Comparison of ENCODE assay signal across 12 cellular contexts in the genomic region with DNA sequence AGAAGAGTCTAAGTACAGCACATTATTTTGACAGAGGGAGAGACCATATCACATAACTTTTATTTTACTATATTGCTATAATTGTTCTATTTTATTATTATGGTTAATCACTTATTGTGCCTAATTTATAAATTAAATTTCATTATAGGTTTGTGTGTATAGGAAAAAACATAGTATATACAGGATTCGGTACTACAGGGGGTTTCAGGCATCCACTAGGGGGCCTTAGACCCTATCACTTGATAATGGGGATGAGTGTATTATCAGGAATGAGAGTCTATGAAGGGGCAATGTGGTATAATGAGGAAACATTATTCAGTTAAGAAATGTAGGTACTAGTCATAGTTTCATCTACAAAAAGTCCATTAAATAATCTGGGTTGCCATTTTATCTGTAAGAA.
DNase-seq lines count a peak whose midpoint lies in the region; ATAC-seq, FAIRE-seq and TF ChIP-seq lines count a peak whose summit lies in the region.
"Had no signal": no experiment of that assay in that cellular context is flagged by ENCODE, and none has a peak within 500 bp of the region (broad histone marks: within the 10 kb centered on the region; RNA-seq: fewer than 3 reads in every experiment).

No MANE protein-coding gene starts in this region.

- no peak overlapping the region for H3K56ac ChIP-seq in H1 (replicated peaks; ENCODE audit: insufficient read length, low read depth, low read length)

- H4K5ac ChIP-seq in H1 (ENCODE audit: insufficient read length, low read depth, low read length), result no peak overlapping the region

- H3K23ac ChIP-seq in H1 (ENCODE audit: insufficient read length), result no peak overlapping the region

- H2BK20ac ChIP-seq in H1 (ENCODE audit: low read length), result no peak overlapping the region

- H3K9me3 ChIP-seq in H1 (ENCODE audit: insufficient read depth in 2 of 2, low read depth in 1 of 2, low read length in 1 of 2) (no peaks in the 10 kb centered on the region), vagina (no peaks in the 10 kb centered on the region)
- H3K9me3 ChIP-seq: BLaER1 treated with 17β-estradiol and CSF1 and Interleukin-3, amounts not matched to agents 10 nM and 100 nM; neutrophil had no signal

- H3K27ac ChIP-seq in 22Rv1 (no peak overlapping the region), H1 (ENCODE audit: low read depth, low read length) (no peak overlapping the region), vagina (no peak overlapping the region)
- H3K27ac ChIP-seq: BLaER1 treated with 17β-estradiol and CSF1 and Interleukin-3, amounts not matched to agents 10 nM and 100 nM; neutrophil had no signal

- H3K36me3 ChIP-seq in H1 (ENCODE audit: control insufficient read depth in 2 of 4, insufficient read depth in 4 of 4, low read length in 3 of 4) (no peaks in the 10 kb centered on the region), vagina (no peaks in the 10 kb centered on the region)
- H3K36me3 ChIP-seq: BLaER1 treated with 17β-estradiol and CSF1 and Interleukin-3, amounts not matched to agents 10 nM and 100 nM; neutrophil had no signal

- H4K91ac ChIP-seq in H1 (replicated peaks; ENCODE audit: insufficient read length, low read length), result no peak overlapping the region

- no peak overlapping the region for H2BK15ac ChIP-seq in H1 (ENCODE audit: low read length)

- no peak overlapping the region for H3K4ac ChIP-seq in H1 (replicated peaks; ENCODE audit: insufficient read length, low read depth, low read length)

- H2BK5ac ChIP-seq in H1 (ENCODE audit: low read depth, low read length), result no peak overlapping the region

- H3K18ac ChIP-seq in H1 (ENCODE audit: extremely low read depth, low read length), result no peak overlapping the region

- intact Hi-C loops in vagina (cut with DNase I), result loop anchor here (5.0 kb wide), 1 partner anchor 1343 kb away; no protein-coding TSS in a partner anchor

- no peaks in the 10 kb centered on the region for H3K79me1 ChIP-seq in H1 (ENCODE audit: low read depth, low read length)

- CTCF ChIA-PET in H1 (lab: Charles Lee; ENCODE audit: partially characterized antibody), result interaction anchor here (0.8 to 1.5 kb wide), 3 partner anchors 196 to 637 kb away, joined by 3 to 5 read pairs (median 4); no protein-coding TSS in a partner anchor

- H3K4me1 ChIP-seq in H1 (replicated peaks in 1 of 4; ENCODE audit: control insufficient read depth in 3 of 4, insufficient read depth in 4 of 4, low read length in 3 of 4), result peaks cover 0 to 3% (median under 1%) of the 10 kb centered on the region in 4 experiments; a peak in 1 of 7 replicates
- H3K4me1 ChIP-seq in vagina, result no peaks in the 10 kb centered on the region
- H3K4me1 ChIP-seq: BLaER1 treated with 17β-estradiol and CSF1 and Interleukin-3, amounts not matched to agents 10 nM and 100 nM had no signal

- no peaks in the 10 kb centered on the region; the same call in 1 of the 2 replicates for H3K23me2 ChIP-seq in H1 (ENCODE audit: low read depth, low read length)

- no peak for TF ChIP-seq EP300 in H1 (IDR thresholded peaks at IDR 0.05; ENCODE audit: borderline replicate concordance in 1 of 2, low read depth in 2 of 2, low read length in 2 of 2)

- no peak for TF ChIP-seq POLR2A in H1 (IDR thresholded peaks at IDR 0.05; ENCODE audit: control extremely low read depth in 1 of 2, low read depth in 2 of 2, low read length in 2 of 2)
- TF ChIP-seq POLR2A in vagina (IDR thresholded peaks at IDR 0.05), result no peak

- no peaks in the 10 kb centered on the region for H4K20me1 ChIP-seq in H1 (replicated peaks in 1 of 2; ENCODE audit: control insufficient read depth in 1 of 2, insufficient read depth in 2 of 2, low read length in 2 of 2)
- H4K20me1 ChIP-seq: BLaER1 treated with 17β-estradiol and CSF1 and Interleukin-3, amounts not matched to agents 10 nM and 100 nM had no signal

- H3K4me3 ChIP-seq in H1 (ENCODE audit: extremely low read depth in 1 of 4, insufficient read depth in 2 of 4, low read depth in 3 of 4, low read length in 4 of 4), result no peak overlapping the region
- H3K4me3 ChIP-seq in vagina, result no peak overlapping the region
- H3K4me3 ChIP-seq: BLaER1 treated with 17β-estradiol and CSF1 and Interleukin-3, amounts not matched to agents 10 nM and 100 nM had no signal

- no peak overlapping the region for H4K8ac ChIP-seq in H1 (ENCODE audit: extremely low read depth, insufficient read depth, low read length)

- H3K14ac ChIP-seq in H1 (ENCODE audit: insufficient read length), result no peak overlapping the region

- H3K79me2 ChIP-seq in H1 (ENCODE audit: control insufficient read depth in 1 of 2, insufficient read depth in 2 of 2, low read length in 2 of 2), result no peaks in the 10 kb centered on the region

- POLR2A ChIA-PET in H1 (lab: Charles Lee; ENCODE audit: partially characterized antibody), result no interaction called here

- DNase-seq in NCI-H1092 (lab: John Stamatoyannopoulos, UW) (peak; percentile 18), H1 (ENCODE audit: low read depth in 1 of 2, low spot score in 2 of 2) (no peak), vagina (ENCODE audit: extremely low spot score in 2 of 2) (no peak), activated gamma-delta T cell treated with Interleukin-2 at 50 U/mL for 16 hours (no peak)
- no peak for DNase-seq in effector CD4-positive, alpha-beta T cell
- DNase-seq: IMR-90, T-helper 1 cell had no signal

- TF ChIP-seq CTCF in 22Rv1 (IDR thresholded peaks at IDR 0.05), result peak; percentile 44
- TF ChIP-seq CTCF in H1 (IDR thresholded peaks at IDR 0.05; ENCODE audit: control extremely low read depth in 1 of 3, insufficient read depth in 1 of 3, low read depth in 1 of 3, low read length in 3 of 3), result peak in 2 of 3 experiments; percentile 20 to 54; a peak in 2 of 4 replicates
- TF ChIP-seq CTCF in vagina (IDR thresholded peaks at IDR 0.05), result no peak

- no peak overlapping the region for H2BK120ac ChIP-seq in H1 (replicated peaks; ENCODE audit: low read depth, low read length)

- H3K9ac ChIP-seq in H1 (replicated peaks in 1 of 4; ENCODE audit: extremely low read depth in 1 of 4, low read depth in 3 of 4, low read length in 3 of 4), result no peak overlapping the region
- H3K9ac ChIP-seq: BLaER1 treated with 17β-estradiol and CSF1 and Interleukin-3, amounts not matched to agents 10 nM and 100 nM had no signal

- no peak overlapping the region for H3K4me2 ChIP-seq in H1 (ENCODE audit: insufficient read depth in 1 of 2, low read depth in 2 of 2, low read length in 2 of 2)
- H3K4me2 ChIP-seq: BLaER1 treated with 17β-estradiol and CSF1 and Interleukin-3, amounts not matched to agents 10 nM and 100 nM had no signal

- no peaks in the 10 kb centered on the region for H3K27me3 ChIP-seq in H1 (replicated peaks in 1 of 4; ENCODE audit: control insufficient read depth in 3 of 4, extremely low read depth in 1 of 4, insufficient read depth in 3 of 4, low read length in 3 of 4)
- H3K27me3 ChIP-seq in vagina, result no peaks in the 10 kb centered on the region
- H3K27me3 ChIP-seq: BLaER1 treated with 17β-estradiol and CSF1 and Interleukin-3, amounts not matched to agents 10 nM and 100 nM; neutrophil had no signal

- H2AFZ ChIP-seq in H1 (ENCODE audit: low read length), result no peak overlapping the region

- TF ChIP-seq RAD21 in H1 (IDR thresholded peaks at IDR 0.05 in 1 of 2, conservative IDR thresholded peaks at IDR 0.05 in 1 of 2; ENCODE audit: low read depth in 2 of 2, low read length in 2 of 2), result peak; percentile 68 to 69

- 65% methylated on average over 1 of the region's 1 CpG; no CpG with 5 or more reads in 1 of the 2 experiments for WGBS in H1 (ENCODE audit: extremely low coverage in 1 of 2, insufficient coverage in 1 of 2, insufficient read length in 1 of 2, insufficient replicate concordance in 2 of 2, low coverage in 1 of 2, low lambda C conversion rate in 2 of 2, missing lambda C conversion rate in 1 of 2), 2 experiments

- FAIRE-seq in H1 (lab: Jason Lieb, UNC), result no peak

- ATAC-seq in GM18867 (IDR thresholded peaks at IDR 0.05; ENCODE audit: unreplicated experiment) (peak; percentile 54), GM19455 (IDR thresholded peaks at IDR 0.05; ENCODE audit: unreplicated experiment) (no peak)

- H2AK5ac ChIP-seq in H1 (ENCODE audit: low read depth, low read length), result no peak overlapping the region

- no peak overlapping the region for H2BK12ac ChIP-seq in H1 (ENCODE audit: low read depth, low read length)

TF ChIP-seq in H1, 55 proteins besides CTCF, POLR2A, EP300 and RAD21:
- TF ChIP-seq, protein P1, sequence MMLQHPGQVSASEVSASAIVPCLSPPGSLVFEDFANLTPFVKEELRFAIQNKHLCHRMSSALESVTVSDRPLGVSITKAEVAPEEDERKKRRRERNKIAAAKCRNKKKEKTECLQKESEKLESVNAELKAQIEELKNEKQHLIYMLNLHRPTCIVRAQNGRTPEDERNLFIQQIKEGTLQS (IDR thresholded peaks at IDR 0.05; ENCODE audit: insufficient read depth, low read depth, low read length), result no peak
- TF ChIP-seq, protein P2, sequence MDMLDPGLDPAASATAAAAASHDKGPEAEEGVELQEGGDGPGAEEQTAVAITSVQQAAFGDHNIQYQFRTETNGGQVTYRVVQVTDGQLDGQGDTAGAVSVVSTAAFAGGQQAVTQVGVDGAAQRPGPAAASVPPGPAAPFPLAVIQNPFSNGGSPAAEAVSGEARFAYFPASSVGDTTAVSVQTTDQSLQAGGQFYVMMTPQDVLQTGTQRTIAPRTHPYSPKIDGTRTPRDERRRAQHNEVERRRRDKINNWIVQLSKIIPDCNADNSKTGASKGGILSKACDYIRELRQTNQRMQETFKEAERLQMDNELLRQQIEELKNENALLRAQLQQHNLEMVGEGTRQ (IDR thresholded peaks at IDR 0.05; ENCODE audit: low read length), result no peak
- TF ChIP-seq HDAC6 (IDR thresholded peaks at IDR 0.05; ENCODE audit: low read depth, low read length), result no peak
- no peak for TF ChIP-seq ZNF274 (IDR thresholded peaks at IDR 0.05; ENCODE audit: borderline replicate concordance, extremely low read depth, low read length)
- no peak for TF ChIP-seq CBX5 (IDR thresholded peaks at IDR 0.05; ENCODE audit: low read depth, low read length)
- TF ChIP-seq EZH2 (IDR thresholded peaks at IDR 0.05; ENCODE audit: low read depth, low read length, severe bottlenecking), result no peak
- no peak for TF ChIP-seq POU5F1 (IDR thresholded peaks at IDR 0.05; ENCODE audit: low read depth, low read length)
- no peak for TF ChIP-seq JUND (IDR thresholded peaks at IDR 0.05; ENCODE audit: low read length)
- no peak for TF ChIP-seq NANOG (IDR thresholded peaks at IDR 0.05; ENCODE audit: insufficient read depth, low read depth, low read length, poor library complexity, severe bottlenecking)

Comparison
In these comparisons a context has a peak if more than half of its experiments do, and no peak if none do; other contexts are left out.
1. CTCF ChIP-seq: peak in 22Rv1 (single experiment) and H1 (2 of 3); none in vagina (0 of 3).